Comparison of ENCODE assay signal across 9 cellular contexts in the genomic region with DNA sequence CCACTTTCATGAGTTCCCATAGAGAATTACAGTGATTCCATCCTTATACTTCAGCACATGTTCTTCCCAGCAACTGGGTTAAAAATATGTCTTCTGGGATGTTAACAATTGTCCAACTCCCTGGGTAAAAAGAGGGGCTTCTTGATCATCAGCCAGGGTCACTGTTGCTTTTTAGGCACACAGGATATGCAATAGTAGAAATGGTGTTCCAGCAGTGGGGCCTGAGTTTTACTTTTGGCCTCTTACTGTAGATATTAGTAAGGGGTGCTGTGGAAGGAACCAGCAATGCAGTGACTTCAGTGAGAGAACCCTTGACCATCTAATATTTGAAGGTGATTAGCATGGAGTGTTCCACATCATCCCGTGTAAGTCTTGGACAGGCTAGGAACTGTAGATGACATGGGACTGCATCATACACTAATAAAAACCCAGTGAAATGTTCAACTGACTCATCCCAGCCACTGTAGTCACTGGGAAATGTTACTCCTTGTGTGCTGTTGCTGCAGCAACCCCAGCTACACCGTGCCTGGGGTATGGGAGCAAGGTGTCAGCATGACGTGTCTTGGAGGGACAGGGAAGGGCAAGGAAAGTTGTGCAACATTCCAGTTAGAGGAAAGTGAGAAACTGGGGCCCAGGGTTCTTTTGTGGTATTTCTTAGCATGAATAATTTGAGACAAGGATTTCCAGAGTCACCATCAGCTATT.
DNase-seq lines count a peak whose midpoint lies in the region; ATAC-seq and TF ChIP-seq lines count a peak whose summit lies in the region.
"Had no signal": no experiment of that assay in that cellular context is flagged by ENCODE, and none has a peak within 500 bp of the region (broad histone marks: within the 10 kb centered on the region; RNA-seq: fewer than 3 reads in every experiment).

No MANE protein-coding gene starts in this region.

- H3K27me3 ChIP-seq in left ventricle myocardium inferior (ENCODE audit: low read depth) (no peaks in the 10 kb centered on the region), mammary epithelial cell (ENCODE audit: insufficient read depth, low read length) (no peaks in the 10 kb centered on the region), uterus (no peaks in the 10 kb centered on the region), esophagus squamous epithelium (no peaks in the 10 kb centered on the region)

- intact Hi-C loops in Right ventricle myocardium superior (cut with DNase I): loop anchor here (5.0 kb wide), 2 partner anchors 174 to 469 kb away; no protein-coding TSS in a partner anchor
- intact Hi-C loops in left ventricle myocardium inferior (cut with micrococcal nuclease): no loop called here
- intact Hi-C loops in mammary epithelial cell (cut with micrococcal nuclease): loop anchor here (1.0 to 10.0 kb wide), 5 partner anchors 83 to 599 kb away; no protein-coding TSS in a partner anchor
- intact Hi-C loops in uterus (cut with DNase I; ENCODE audit: low total_unique reads): no loop called here
- intact Hi-C loops in esophagus squamous epithelium (cut with DNase I): no loop called here

- no peak for TF ChIP-seq POLR2A in uterus (IDR thresholded peaks at IDR 0.05)
- no peak for TF ChIP-seq POLR2A in esophagus squamous epithelium (IDR thresholded peaks at IDR 0.05)

- H3K4me2 ChIP-seq in mammary epithelial cell (ENCODE audit: insufficient read depth, low read depth, low read length): peak overlapping the region; percentile 38

- TF ChIP-seq CTCF in left ventricle myocardium inferior (IDR thresholded peaks at IDR 0.05; ENCODE audit: borderline replicate concordance) (no peak), mammary epithelial cell (conservative IDR thresholded peaks at IDR 0.05 in 1 of 2, IDR thresholded peaks at IDR 0.05 in 1 of 2; ENCODE audit: extremely low read depth in 1 of 2, insufficient read depth in 1 of 2, low read depth in 1 of 2, low read length in 2 of 2) (no peak), uterus (IDR thresholded peaks at IDR 0.05) (no peak), esophagus squamous epithelium (IDR thresholded peaks at IDR 0.05) (no peak)

- H3K4me3 ChIP-seq in left ventricle myocardium inferior (no peak overlapping the region), mammary epithelial cell (replicated peaks in 1 of 3; ENCODE audit: insufficient read depth in 1 of 3, low read depth in 2 of 3, low read length in 3 of 3) (no peak overlapping the region), uterus (no peak overlapping the region), esophagus squamous epithelium (no peak overlapping the region)

- no peak overlapping the region for H3K27ac ChIP-seq in left ventricle myocardium inferior (replicated peaks)
- peak overlapping the region; percentile 97 for H3K27ac ChIP-seq in mammary epithelial cell (ENCODE audit: insufficient read depth, low read depth, low read length)
- H3K27ac ChIP-seq in uterus: no peak overlapping the region
- peak overlapping the region in 2 of 4 donors; percentile 15 to 22 for H3K27ac ChIP-seq in esophagus squamous epithelium

- BruUV-seq in mammary epithelial cell (replicated peaks; lab: Mats Ljungman, UMichigan): no TSS peak

- dilution Hi-C loops in mammary epithelial cell (cut with HindIII; ENCODE audit: low sequenced_read_pairs): no loop called here

- H3K9me3 ChIP-seq in left ventricle myocardium inferior (replicated peaks): peaks cover 5% of the 10 kb centered on the region
- H3K9me3 ChIP-seq in mammary epithelial cell (replicated peaks; ENCODE audit: insufficient read depth, low read length): peaks cover 3% of the 10 kb centered on the region
- H3K9me3 ChIP-seq in uterus: no peaks in the 10 kb centered on the region
- no peaks in the 10 kb centered on the region for H3K9me3 ChIP-seq in esophagus squamous epithelium

- in situ Hi-C loops in mammary epithelial cell (cut with MboI; ENCODE audit: low sequenced_read_pairs in 2 of 2): loop anchor here (10.0 to 25.0 kb wide), 2 partner anchors 181 to 594 kb away; no protein-coding TSS in a partner anchor

- peak; percentile 47 for ATAC-seq in Right ventricle myocardium superior (ENCODE audit: poor library complexity)

- no peak overlapping the region for H2AFZ ChIP-seq in mammary epithelial cell (ENCODE audit: low read depth, low read length)

- H4K20me1 ChIP-seq in mammary epithelial cell (ENCODE audit: insufficient read depth, low read length): no peaks in the 10 kb centered on the region

- H3K4me1 ChIP-seq in left ventricle myocardium inferior (peaks cover 27% of the 10 kb centered on the region), mammary epithelial cell (ENCODE audit: insufficient read depth, low read length) (peaks cover 15% of the 10 kb centered on the region), uterus (no peaks in the 10 kb centered on the region), esophagus squamous epithelium (peaks cover 0 to 9% (median 0%) of the 10 kb centered on the region in 3 donors)

- DNase-seq in Right ventricle myocardium superior (no peak), left ventricle myocardium inferior (no peak), mammary epithelial cell (peak; percentile 100), kidney glomerular epithelial cell (lab: John Stamatoyannopoulos, UW) (peak; percentile 28), uterus (peak; percentile 22 to 35), cerebellar nuclear complex (lab: John Stamatoyannopoulos, UW) (no peak), cortex of kidney (lab: John Stamatoyannopoulos, UW) (no peak), esophagus squamous epithelium (lab: John Stamatoyannopoulos, UW) (no peak)
- DNase-seq: mesendoderm had no signal

- peak overlapping the region; percentile 54 for H3K9ac ChIP-seq in mammary epithelial cell (ENCODE audit: insufficient read depth, low read length)

- H3K36me3 ChIP-seq in left ventricle myocardium inferior (no peaks in the 10 kb centered on the region), mammary epithelial cell (ENCODE audit: insufficient read depth, low read length) (no peaks in the 10 kb centered on the region), uterus (no peaks in the 10 kb centered on the region), esophagus squamous epithelium (no peaks in the 10 kb centered on the region)

- H3K79me2 ChIP-seq in mammary epithelial cell (ENCODE audit: insufficient read depth, low read length): no peaks in the 10 kb centered on the region

- CTCF ChIA-PET in mammary epithelial cell (lab: Charles Lee; ENCODE audit: low non-redundant PET): interaction anchor here (0.6 to 0.8 kb wide), 2 partner anchors 155 to 184 kb away, joined by 4 to 10 read pairs; no protein-coding TSS in a partner anchor

- 4% methylated on average over 3 of the region's 3 CpGs for WGBS in mammary epithelial cell (ENCODE audit: low coverage, missing lambda C conversion rate)
- WGBS in esophagus squamous epithelium, 2 donors: 28 to 34% methylated on average over 3 of the region's 3 CpGs

Comparison
In these comparisons a context has a peak if more than half of its experiments do, and no peak if none do; other contexts are left out.
1. intact Hi-C loops: an anchor here in Right ventricle myocardium superior (5.0 kb wide) and mammary epithelial cell (1.0 to 10.0 kb wide); none called in left ventricle myocardium inferior, uterus and esophagus squamous epithelium.
2. DNase-seq: peak in mammary epithelial cell (single experiment), kidney glomerular epithelial cell (single experiment) and uterus (2 of 2); none in Right ventricle myocardium superior (single experiment), left ventricle myocardium inferior (single experiment), cerebellar nuclear complex (0 of 2), cortex of kidney (single experiment) and esophagus squamous epithelium (single experiment).